Comparison of ENCODE assay signal across 38 cellular contexts in the genomic region with DNA sequence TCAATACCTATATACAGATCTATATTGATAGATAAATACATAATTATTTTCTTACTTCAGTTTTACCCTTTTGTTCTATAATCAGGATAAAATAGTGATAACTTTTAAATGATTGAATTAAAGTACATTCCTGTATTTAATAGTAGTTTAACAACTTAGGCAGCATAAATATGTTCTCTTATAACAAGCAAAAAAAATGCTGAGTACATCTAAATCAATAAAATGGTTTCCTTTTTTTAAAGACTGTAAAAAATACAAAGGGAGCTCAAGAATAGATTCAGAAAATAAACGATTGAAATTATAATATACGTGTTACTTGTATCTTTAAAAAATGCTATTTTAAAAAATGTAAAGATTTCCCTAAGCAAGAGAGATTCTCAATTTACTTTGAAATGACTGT.
"Had no signal": no experiment of that assay in that cellular context is flagged by ENCODE, and none has a peak within 500 bp of the region (broad histone marks: within the 10 kb centered on the region; RNA-seq: fewer than 3 reads in every experiment).

No MANE protein-coding gene starts in this region.

- H3K9me3 ChIP-seq: adrenal gland, ascending aorta had no signal

- H3K4me3 Mint-ChIP-seq: activated B cell treated with CpG ODN at 0.5 μM for 24 hours; activated CD4-positive, alpha-beta memory T cell treated with anti-CD3 and anti-CD28 coated beads for 36 hours; activated CD4-positive, alpha-beta T cell treated with anti-CD3 and anti-CD28 coated beads, Interleukin-2, amount 10 ng/mL, durations not matched to agents 24 days and 14 days; activated CD8-positive, alpha-beta T cell treated with anti-CD3 and anti-CD28 coated beads for 36 hours; activated naive CD4-positive, alpha-beta T cell treated with anti-CD3 and anti-CD28 coated beads for 36 hours; activated naive CD8-positive, alpha-beta T cell treated with anti-CD3 and anti-CD28 coated beads for 36 hours; activated T-cell treated with anti-CD3 and anti-CD28 coated beads, Interleukin-2, amount 50 U/mL, for 4 hours; activated T-cell treated with anti-CD3 and anti-CD28 coated beads, Interleukin-2, amount 50 U/mL, for 72 hours; activated T-helper 1 cell treated with anti-CD3 and anti-CD28 coated beads, Interleukin-12 subunit alpha, Interleukin-12 subunit beta, Interleukin-2, Interleukin-4 antibody, amounts not matched to agents 30 ng/mL and 10 ng/mL and 1 ng/mL, durations not matched to agents 14 hours and 24 hours and 36 hours; activated T-helper 17 cell treated with anti-CD3 and anti-CD28 coated beads, Interleukin-2, amount 50 U/mL, for 72 hours; brain; central memory CD8-positive, alpha-beta T cell; T-helper 1 cell treated with Interleukin-12 subunit alpha and Interleukin-12 subunit beta and Interleukin-4 antibody, amounts not matched to agents 30 μg/mL and 1 μg/mL, for 36 hours; T-helper 2 cell treated with Interferon-gamma antibody and Interleukin-4, amounts not matched to agents 5 μg/mL and 100 μg/mL, for 36 hours had no signal

- H3K4me3 ChIP-seq: adrenal gland, ascending aorta, cardiac muscle cell had no signal

- H3K27ac ChIP-seq: adrenal gland, ascending aorta, cardiac muscle cell, VCaP had no signal

- ATAC-seq: activated CD8-positive, alpha-beta T cell treated with anti-CD3 and anti-CD28 coated beads for 36 hours; activated naive CD4-positive, alpha-beta T cell treated with anti-CD3 and anti-CD28 coated beads, Interleukin-2, amount 50 U/mL, for 72 hours; activated T-cell treated with anti-CD3 and anti-CD28 coated beads, Interleukin-2, amount 50 U/mL, for 4 hours; activated T-cell treated with anti-CD3 and anti-CD28 coated beads, Interleukin-2, amount 50 U/mL, for 72 hours; activated T-helper 17 cell treated with anti-CD3 and anti-CD28 coated beads, Interleukin-2, amount 50 U/mL, for 72 hours had no signal

- H3K27me3 ChIP-seq: adrenal gland, ascending aorta, cardiac muscle cell had no signal

- FAIRE-seq: bronchial epithelial cell, TTC549 had no signal

- DNase-seq: activated B cell treated with CpG ODN at 0.5 μM for 24 hours; activated CD4-positive, alpha-beta memory T cell treated with anti-CD3 and anti-CD28 coated beads for 36 hours; activated CD4-positive, alpha-beta T cell treated with anti-CD3 and anti-CD28 coated beads for 4 hours; activated CD4-positive, alpha-beta T cell treated with anti-CD3 and anti-CD28 coated beads, Interleukin-2, amount 10 ng/mL, durations not matched to agents 24 days and 14 days; activated CD4-positive, alpha-beta T cell treated with anti-CD3 and anti-CD28 coated beads, Interleukin-2, amount 50 U/mL, for 1 hour; activated CD4-positive, alpha-beta T cell treated with anti-CD3 and anti-CD28 coated beads, Interleukin-2, amount 50 U/mL, for 4 hours; activated CD4-positive, CD25-positive, alpha-beta regulatory T cell treated with anti-CD3 and anti-CD28 coated beads, Interleukin-2, amount 50 U/mL, for 72 hours; activated CD8-positive, alpha-beta memory T cell treated with anti-CD3 and anti-CD28 coated beads, Interleukin-2, amount 50 U/mL, for 4 hours; activated CD8-positive, alpha-beta T cell treated with anti-CD3 and anti-CD28 coated beads for 36 hours; activated effector memory CD4-positive, alpha-beta T cell treated with anti-CD3 and anti-CD28 coated beads, Interleukin-2, amount 50 U/mL, for 16 hours; activated gamma-delta T cell treated with Interleukin-2 at 50 U/mL for 16 hours; activated naive CD4-positive, alpha-beta T cell; activated naive CD4-positive, alpha-beta T cell treated with anti-CD3 and anti-CD28 coated beads for 36 hours; activated naive CD4-positive, alpha-beta T cell treated with anti-CD3 and anti-CD28 coated beads, Interleukin-2, amount 50 U/mL, for 16 hours; activated naive CD8-positive, alpha-beta T cell treated with anti-CD3 and anti-CD28 coated beads for 36 hours; activated T-cell treated with anti-CD3 and anti-CD28 coated beads for 4 hours; activated T-cell treated with anti-CD3 and anti-CD28 coated beads, Interleukin-2, amount 50 U/mL, for 1 hour; activated T-cell treated with anti-CD3 and anti-CD28 coated beads, Interleukin-2, amount 50 U/mL, for 4 hours; activated T-cell treated with anti-CD3 and anti-CD28 coated beads, Interleukin-2, amount 50 U/mL, for 72 hours; adrenal gland; amniotic stem cell; caudate nucleus; cerebellar nuclear complex; T-helper 1 cell; T-helper 2 cell; T-helper 9 cell had no signal

- H3K36me3 Mint-ChIP-seq: activated CD4-positive, alpha-beta memory T cell treated with anti-CD3 and anti-CD28 coated beads for 36 hours; activated naive CD8-positive, alpha-beta T cell treated with anti-CD3 and anti-CD28 coated beads for 36 hours; brain had no signal

- H3K4me1 Mint-ChIP-seq: activated B cell treated with CpG ODN at 0.5 μM for 24 hours; activated CD4-positive, alpha-beta T cell treated with anti-CD3 and anti-CD28 coated beads, Interleukin-2, amount 10 ng/mL, durations not matched to agents 24 days and 14 days; activated naive CD8-positive, alpha-beta T cell treated with anti-CD3 and anti-CD28 coated beads for 36 hours; activated T-helper 17 cell treated with anti-CD3 and anti-CD28 coated beads, Interleukin-2, amount 50 U/mL, for 72 hours; brain; central memory CD8-positive, alpha-beta T cell had no signal

- H3K36me3 ChIP-seq: adrenal gland, ascending aorta, cardiac muscle cell had no signal

- H3K27me3 Mint-ChIP-seq: activated B cell treated with CpG ODN at 0.5 μM for 24 hours; activated CD4-positive, alpha-beta memory T cell treated with anti-CD3 and anti-CD28 coated beads for 36 hours; activated CD4-positive, alpha-beta T cell treated with anti-CD3 and anti-CD28 coated beads, Interleukin-2, amount 10 ng/mL, durations not matched to agents 24 days and 14 days; activated CD8-positive, alpha-beta T cell treated with anti-CD3 and anti-CD28 coated beads for 36 hours; activated naive CD8-positive, alpha-beta T cell treated with anti-CD3 and anti-CD28 coated beads for 36 hours; activated T-helper 17 cell treated with anti-CD3 and anti-CD28 coated beads, Interleukin-2, amount 50 U/mL, for 72 hours; central memory CD8-positive, alpha-beta T cell had no signal

- H3K4me1 ChIP-seq: adrenal gland, ascending aorta had no signal

- H3K27ac Mint-ChIP-seq: activated B cell treated with CpG ODN at 0.5 μM for 24 hours; activated CD4-positive, alpha-beta memory T cell treated with anti-CD3 and anti-CD28 coated beads for 36 hours; activated CD4-positive, alpha-beta T cell treated with anti-CD3 and anti-CD28 coated beads, Interleukin-2, amount 10 ng/mL, durations not matched to agents 24 days and 14 days; activated CD8-positive, alpha-beta T cell treated with anti-CD3 and anti-CD28 coated beads for 36 hours; activated naive CD4-positive, alpha-beta T cell treated with anti-CD3 and anti-CD28 coated beads for 36 hours; activated naive CD4-positive, alpha-beta T cell treated with anti-CD3 and anti-CD28 coated beads, Interleukin-2, amount 50 U/mL, for 72 hours; activated naive CD8-positive, alpha-beta T cell treated with anti-CD3 and anti-CD28 coated beads for 36 hours; activated T-cell treated with anti-CD3 and anti-CD28 coated beads, Interleukin-2, amount 50 U/mL, for 72 hours; activated T-helper 1 cell treated with anti-CD3 and anti-CD28 coated beads, Interleukin-12 subunit alpha, Interleukin-12 subunit beta, Interleukin-2, Interleukin-4 antibody, amounts not matched to agents 30 ng/mL and 10 ng/mL and 1 ng/mL, durations not matched to agents 14 hours and 24 hours and 36 hours; activated T-helper 17 cell treated with anti-CD3 and anti-CD28 coated beads, Interleukin-2, amount 50 U/mL, for 72 hours; brain; T-helper 1 cell treated with Interleukin-12 subunit alpha and Interleukin-12 subunit beta and Interleukin-4 antibody, amounts not matched to agents 30 μg/mL and 1 μg/mL, for 36 hours; T-helper 2 cell treated with Interferon-gamma antibody and Interleukin-4, amounts not matched to agents 5 μg/mL and 100 μg/mL, for 36 hours had no signal
